ENCODE assay signal across 25 cellular contexts in the genomic region with DNA sequence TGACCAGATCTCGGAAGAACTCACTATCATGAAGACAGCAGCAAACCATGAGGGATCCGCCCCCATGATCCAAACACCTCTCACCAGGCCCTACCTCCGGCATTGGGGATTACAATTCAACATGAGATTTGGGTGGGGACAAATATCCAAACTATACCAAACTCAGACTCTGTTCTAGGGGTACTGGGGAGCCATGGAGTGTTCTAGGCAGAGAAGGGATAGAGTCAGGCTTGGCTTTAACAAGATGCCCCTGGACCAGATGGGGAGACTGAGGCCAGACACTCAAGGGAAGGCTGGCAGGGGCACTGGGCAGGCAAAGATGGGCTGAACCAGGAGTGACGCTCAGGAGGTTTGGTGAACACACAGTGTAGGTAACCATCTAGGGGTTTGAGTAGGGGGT. TPM values are rescaled to one million over a fixed set of nuclear protein-coding genes. Genes with fewer than 3 reads are reported as not detected.
"Had no signal": no experiment of that assay in that cellular context is flagged by ENCODE, and none has a peak within 500 bp of the region (broad histone marks: within the 10 kb centered on the region; RNA-seq: fewer than 3 reads in every experiment).

No MANE protein-coding gene starts in this region.

- DNase-seq: activated CD4-positive, alpha-beta T cell treated with anti-CD3 and anti-CD28 coated beads, Interleukin-2, amount 10 ng/mL, durations not matched to agents 24 days and 14 days; activated CD8-positive, alpha-beta T cell treated with anti-CD3 and anti-CD28 coated beads for 36 hours; activated effector memory CD4-positive, alpha-beta T cell treated with anti-CD3 and anti-CD28 coated beads, Interleukin-2, amount 50 U/mL, for 16 hours; activated T-cell treated with anti-CD3 and anti-CD28 coated beads, Interleukin-2, amount 50 U/mL, for 4 hours; brain microvascular endothelial cell; heart right ventricle; immature natural killer cell; kidney glomerular epithelial cell; left ventricle myocardium superior; stimulated activated CD4-positive, alpha-beta T cell treated with anti-CD3 and anti-CD28 coated beads, Interleukin-12 subunit alpha, Interleukin-12 subunit beta, amount 100 ng/mL, for 4 hours; stimulated activated CD4-positive, alpha-beta T cell treated with anti-CD3 and anti-CD28 coated beads, Interleukin-2, amount 100 ng/mL, for 24 hours; stimulated activated naive CD8-positive, alpha-beta T cell treated with anti-CD3 and anti-CD28 coated beads, Interleukin-15, amount 100 ng/mL, for 72 hours; T-helper 9 cell; trophoblast cell had no signal

- H3K4me3 ChIP-seq: coronary artery, esophagus muscularis mucosa, gastroesophageal sphincter, heart right ventricle, neural progenitor cell, right atrium auricular region, SK-N-MC, suprapubic skin had no signal

- H3K9me3 Mint-ChIP-seq: activated CD4-positive, alpha-beta T cell treated with anti-CD3 and anti-CD28 coated beads, Interleukin-2, amount 10 ng/mL, durations not matched to agents 24 days and 14 days; activated CD8-positive, alpha-beta T cell treated with anti-CD3 and anti-CD28 coated beads for 36 hours; activated T-cell treated with anti-CD3 and anti-CD28 coated beads, Interleukin-2, amount 50 U/mL, for 4 hours; immature natural killer cell; neural progenitor cell; stimulated activated naive CD8-positive, alpha-beta T cell treated with anti-CD3 and anti-CD28 coated beads, Interleukin-15, amount 100 ng/mL, for 72 hours had no signal

- H3K27ac ChIP-seq: brain microvascular endothelial cell, coronary artery, gastroesophageal sphincter, heart right ventricle, neural progenitor cell, right atrium auricular region, SK-N-MC, suprapubic skin had no signal

- H3K27me3 ChIP-seq: brain microvascular endothelial cell, esophagus muscularis mucosa, gastroesophageal sphincter, heart right ventricle, neural progenitor cell, right atrium auricular region, suprapubic skin had no signal

- H3K4me3 Mint-ChIP-seq: activated CD4-positive, alpha-beta T cell treated with anti-CD3 and anti-CD28 coated beads, Interleukin-2, amount 10 ng/mL, durations not matched to agents 24 days and 14 days; activated CD8-positive, alpha-beta T cell treated with anti-CD3 and anti-CD28 coated beads for 36 hours; activated T-cell treated with anti-CD3 and anti-CD28 coated beads, Interleukin-2, amount 50 U/mL, for 4 hours; immature natural killer cell; neural progenitor cell; stimulated activated naive CD8-positive, alpha-beta T cell treated with anti-CD3 and anti-CD28 coated beads, Interleukin-15, amount 100 ng/mL, for 72 hours had no signal

- H3K9me3 ChIP-seq: esophagus muscularis mucosa, gastroesophageal sphincter, heart right ventricle, right atrium auricular region, suprapubic skin had no signal

- H3K27ac Mint-ChIP-seq: activated CD4-positive, alpha-beta T cell treated with anti-CD3 and anti-CD28 coated beads, Interleukin-2, amount 10 ng/mL, durations not matched to agents 24 days and 14 days; neural progenitor cell; progenitor cell of endocrine pancreas had no signal

- H3K4me1 ChIP-seq: neural progenitor cell, right atrium auricular region had no signal

- ATAC-seq: activated CD8-positive, alpha-beta T cell treated with anti-CD3 and anti-CD28 coated beads for 36 hours; activated T-cell treated with anti-CD3 and anti-CD28 coated beads, Interleukin-2, amount 50 U/mL, for 4 hours; gastroesophageal sphincter; heart right ventricle; left ventricle myocardium superior; stimulated activated naive CD8-positive, alpha-beta T cell treated with anti-CD3 and anti-CD28 coated beads, Interleukin-15, amount 100 ng/mL, for 72 hours had no signal

- H3K4me1 Mint-ChIP-seq: neural progenitor cell had no signal

- H3K36me3 ChIP-seq: neural progenitor cell had no signal

- H3K27me3 Mint-ChIP-seq: activated CD4-positive, alpha-beta T cell treated with anti-CD3 and anti-CD28 coated beads, Interleukin-2, amount 10 ng/mL, durations not matched to agents 24 days and 14 days; activated CD8-positive, alpha-beta T cell treated with anti-CD3 and anti-CD28 coated beads for 36 hours; progenitor cell of endocrine pancreas; stimulated activated naive CD8-positive, alpha-beta T cell treated with anti-CD3 and anti-CD28 coated beads, Interleukin-15, amount 100 ng/mL, for 72 hours had no signal

RNA-seq across cellular contexts. Expression of gene HPN, which starts 23.1 kb away (rescaled TPM):
- total RNA-seq: endothelial cell of umbilical vein, myocyte had no signal
- polyA plus RNA-seq: aorta, immature natural killer cell had no signal
